In genomic region chr6:18122128-18123093, GRCh38 we compare ENCODE assay signal across 8 cellular contexts. TPM values are rescaled to one million over a fixed set of nuclear protein-coding genes. Genes with fewer than 3 reads are reported as not detected.
DNase-seq lines count a peak whose midpoint lies in the region; ATAC-seq and TF ChIP-seq lines count a peak whose summit lies in the region.

Gene NHLRC1 (minus strand): TSS chr6:18122677. CDS start chr6:18122606, 71 bp downstream.

- peaks cover 12% of the 10 kb centered on the region for H3K4me1 Mint-ChIP-seq in activated CD4-positive, alpha-beta T cell treated with anti-CD3 and anti-CD28 coated beads, Interleukin-2, amount 10 ng/mL, durations not matched to agents 7 days and 5 days

- POLR2A ChIA-PET in activated CD4-positive, alpha-beta T cell treated with anti-CD3 and anti-CD28 coated beads, Interleukin-2, amount 10 ng/mL, durations not matched to agents 7 days and 5 days (lab: Charles Lee), result interaction anchor here (0.5 kb wide), 1 partner anchor 66 kb away, joined by 3 read pairs; no protein-coding TSS in a partner anchor

- in situ Hi-C loops in GM13976 (cut with MboI; ENCODE audit: low sequenced_read_pairs, unreplicated experiment), result no loop called here

- CTCF ChIA-PET in activated CD4-positive, alpha-beta T cell treated with anti-CD3 and anti-CD28 coated beads, Interleukin-2, amount 10 ng/mL, durations not matched to agents 7 days and 5 days (lab: Charles Lee), result interaction anchor here (1.7 to 2.0 kb wide), 2 partner anchors 23 to 135 kb away, joined by 3 to 6 read pairs; partner anchors contain the start of gene KIF13A

- no peaks in the 10 kb centered on the region for H3K9me3 Mint-ChIP-seq in activated CD4-positive, alpha-beta T cell treated with anti-CD3 and anti-CD28 coated beads, Interleukin-2, amount 10 ng/mL, durations not matched to agents 7 days and 5 days

- H3K27me3 Mint-ChIP-seq in activated CD4-positive, alpha-beta T cell treated with anti-CD3 and anti-CD28 coated beads, Interleukin-2, amount 10 ng/mL, durations not matched to agents 7 days and 5 days, result peaks cover 54% of the 10 kb centered on the region

- peak within 1 kb of the TSS; percentile 57 for H3K4me3 Mint-ChIP-seq in activated CD4-positive, alpha-beta T cell treated with anti-CD3 and anti-CD28 coated beads, Interleukin-2, amount 10 ng/mL, durations not matched to agents 7 days and 5 days

- peak; percentile 65 for TF ChIP-seq CTCF in GM13976 (IDR thresholded peaks at IDR 0.05; ENCODE audit: borderline replicate concordance, control extremely low read depth, extremely low read depth, insufficient read depth, missing control alignments)

- H3K27ac Mint-ChIP-seq in activated CD4-positive, alpha-beta T cell treated with anti-CD3 and anti-CD28 coated beads, Interleukin-2, amount 10 ng/mL, durations not matched to agents 7 days and 5 days, result no peak within 1 kb of the TSS

- DNase-seq in GM13976 (ENCODE audit: low spot score) (peak; percentile 87), NCI-H2081 (lab: John Stamatoyannopoulos, UW) (peak; percentile 86 to 90), cortex of kidney (lab: John Stamatoyannopoulos, UW) (peak; percentile 37), left kidney (ENCODE audit: low read depth, low spot score) (peak; percentile 96)
- peak; percentile 69 for DNase-seq in activated CD4-positive, alpha-beta T cell treated with anti-CD3 and anti-CD28 coated beads, Interleukin-2, amount 10 ng/mL, durations not matched to agents 7 days and 5 days
- peak; percentile 38 to 70 (median 52) for DNase-seq in stimulated activated CD4-positive, alpha-beta T cell treated with anti-CD3 and anti-CD28 coated beads, Interleukin-1b, Interleukin-23, amount 100 ng/mL, for 24 hours (ENCODE audit: low read depth in 4 of 4, low spot score in 1 of 4)
- no peak for DNase-seq in NK-92 treated with Interleukin-12 subunit alpha and Interleukin-12 subunit beta, amount 100 ng/mL, for 24 hours (lab: John Stamatoyannopoulos, UW)

- no peaks in the 10 kb centered on the region for H3K36me3 Mint-ChIP-seq in activated CD4-positive, alpha-beta T cell treated with anti-CD3 and anti-CD28 coated beads, Interleukin-2, amount 10 ng/mL, durations not matched to agents 7 days and 5 days (ENCODE audit: low read depth)

- ATAC-seq in HG02798 (IDR thresholded peaks at IDR 0.05; ENCODE audit: poor library complexity, unreplicated experiment), result peak; percentile 99

RNA-seq across cellular contexts. Expression of gene NHLRC1, which starts in this region (rescaled TPM):
- total RNA-seq in activated CD4-positive, alpha-beta T cell treated with anti-CD3 and anti-CD28 coated beads, Interleukin-2, amount 10 ng/mL, durations not matched to agents 7 days and 5 days, result under 1 TPM in 1 of 2 experiments, not detected in 1; 0.08 TPM

Comparison
In these comparisons a context has a peak if more than half of its experiments do, and no peak if none do; other contexts are left out.
1. Peak in DNase-seq in activated CD4-positive, alpha-beta T cell treated with anti-CD3 and anti-CD28 coated beads, Interleukin-2, amount 10 ng/mL, durations not matched to agents 7 days and 5 days; RNA of the gene not detected or under 1 TPM.